In genomic region chr3:171792549-171792948, GRCh38 we compare ENCODE assay signal across 2 cellular contexts.
TF ChIP-seq lines count a peak whose summit lies in the region.

No MANE protein-coding gene starts in this region.

TF ChIP-seq in K562, 482 proteins besides CTCF, POLR2A, EP300 and RAD21:
- no peak for TF ChIP-seq CXXC5 (CRISPR knock-in tag; IDR thresholded peaks at IDR 0.05)
- TF ChIP-seq RBM15 (IDR thresholded peaks at IDR 0.05; ENCODE audit: insufficient read depth, low read length): no peak
- TF ChIP-seq CBX3 (IDR thresholded peaks at IDR 0.05; ENCODE audit: borderline replicate concordance in 1 of 2, low read length in 2 of 2): no peak
- TF ChIP-seq SREBF1 (IDR thresholded peaks at IDR 0.05; ENCODE audit: borderline replicate concordance, low read depth, low read length): no peak
- no peak for TF ChIP-seq POLR2G (IDR thresholded peaks at IDR 0.05; ENCODE audit: low read depth, low read length)

TF ChIP-seq in WTC11, 78 proteins besides CTCF, POLR2A, EP300 and RAD21:
- TF ChIP-seq, protein P1, sequence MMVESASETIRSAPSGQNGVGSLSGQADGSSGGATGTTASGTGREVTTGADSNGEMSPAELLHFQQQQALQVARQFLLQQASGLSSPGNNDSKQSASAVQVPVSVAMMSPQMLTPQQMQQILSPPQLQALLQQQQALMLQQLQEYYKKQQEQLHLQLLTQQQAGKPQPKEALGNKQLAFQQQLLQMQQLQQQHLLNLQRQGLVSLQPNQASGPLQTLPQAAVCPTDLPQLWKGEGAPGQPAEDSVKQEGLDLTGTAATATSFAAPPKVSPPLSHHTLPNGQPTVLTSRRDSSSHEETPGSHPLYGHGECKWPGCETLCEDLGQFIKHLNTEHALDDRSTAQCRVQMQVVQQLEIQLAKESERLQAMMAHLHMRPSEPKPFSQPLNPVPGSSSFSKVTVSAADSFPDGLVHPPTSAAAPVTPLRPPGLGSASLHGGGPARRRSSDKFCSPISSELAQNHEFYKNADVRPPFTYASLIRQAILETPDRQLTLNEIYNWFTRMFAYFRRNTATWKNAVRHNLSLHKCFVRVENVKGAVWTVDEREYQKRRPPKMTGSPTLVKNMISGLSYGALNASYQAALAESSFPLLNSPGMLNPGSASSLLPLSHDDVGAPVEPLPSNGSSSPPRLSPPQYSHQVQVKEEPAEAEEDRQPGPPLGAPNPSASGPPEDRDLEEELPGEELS (CRISPR knock-in tag; IDR thresholded peaks at IDR 0.05): no peak
- no peak for TF ChIP-seq FOXP1 (CRISPR knock-in tag; IDR thresholded peaks at IDR 0.05; ENCODE audit: borderline replicate concordance)
- TF ChIP-seq, protein P2, sequence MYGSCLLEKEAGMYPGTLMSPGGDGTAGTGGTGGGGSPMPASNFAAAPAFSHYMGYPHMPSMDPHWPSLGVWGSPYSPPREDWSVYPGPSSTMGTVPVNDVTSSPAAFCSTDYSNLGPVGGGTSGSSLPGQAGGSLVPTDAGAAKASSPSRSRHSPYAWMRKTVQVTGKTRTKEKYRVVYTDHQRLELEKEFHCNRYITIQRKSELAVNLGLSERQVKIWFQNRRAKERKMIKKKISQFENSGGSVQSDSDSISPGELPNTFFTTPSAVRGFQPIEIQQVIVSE (CRISPR knock-in tag; IDR thresholded peaks at IDR 0.05; ENCODE audit: borderline replicate concordance): no peak
